Comparison of ENCODE assay signal across 1 cellular context in genomic region chr5:150700600-150701377, GRCh38.
TF ChIP-seq lines count a peak whose summit lies in the region.

Gene RBM22, minus strand, starts transcription at chr5:150701062. Its CDS starts 77 bp downstream, at chr5:150700985.

TF ChIP-seq in HepG2, 621 proteins besides CTCF, POLR2A, EP300 and RAD21 (continued from another document and continues in another):
- TF ChIP-seq ZBTB42 (CRISPR knock-in tag; IDR thresholded peaks at IDR 0.05) (no peak), SYNCRIP (IDR thresholded peaks at IDR 0.05; ENCODE audit: insufficient read depth, low read depth, low read length) (no peak), MXD3 (CRISPR knock-in tag; IDR thresholded peaks at IDR 0.05) (peak; percentile 74; the same call in 1 of the 2 replicates), ZSCAN9 (CRISPR knock-in tag; IDR thresholded peaks at IDR 0.05; ENCODE audit: borderline replicate concordance) (peak; percentile 71; the same call in 1 of the 2 replicates), ZSCAN22 (CRISPR knock-in tag; IDR thresholded peaks at IDR 0.05) (no peak), RFX1 (IDR thresholded peaks at IDR 0.05) (no peak), KIAA2018 (CRISPR knock-in tag; IDR thresholded peaks at IDR 0.05; ENCODE audit: borderline replicate concordance) (no peak), SMAD9 (CRISPR knock-in tag; IDR thresholded peaks at IDR 0.05) (peak; percentile 80; the same call in 1 of the 2 replicates), ARID5B (CRISPR knock-in tag; IDR thresholded peaks at IDR 0.05) (0 out of 2 replicates have a peak, but pooled peaks have one; percentile 42), MAF1 (CRISPR knock-in tag; IDR thresholded peaks at IDR 0.05; ENCODE audit: borderline replicate concordance) (0 out of 2 replicates have a peak, but pooled peaks have one; percentile 38), PITX1 (CRISPR knock-in tag; IDR thresholded peaks at IDR 0.05) (peak; percentile 77), HOXA3 (CRISPR knock-in tag; IDR thresholded peaks at IDR 0.05) (peak; percentile 92), AGO2 (optimal IDR thresholded peaks at IDR 0.05; ENCODE audit: low read depth, low read length) (peak; percentile 67), FOXM1 (CRISPR knock-in tag; IDR thresholded peaks at IDR 0.05) (no peak), ATF7-NPFF (CRISPR knock-in tag; IDR thresholded peaks at IDR 0.05; ENCODE audit: low read depth) (0 out of 2 replicates have a peak, but pooled peaks have one; percentile 54), BRF2 (CRISPR knock-in tag; IDR thresholded peaks at IDR 0.05) (peak; percentile 66), TFDP1 (CRISPR knock-in tag; IDR thresholded peaks at IDR 0.05; ENCODE audit: borderline replicate concordance) (peak; percentile 27; the same call in 1 of the 2 replicates), TBL1XR1 (IDR thresholded peaks at IDR 0.05; ENCODE audit: borderline replicate concordance, low read length, partially characterized antibody) (no peak), ZBTB21 (CRISPR knock-in tag; IDR thresholded peaks at IDR 0.05) (peak; percentile 79; the same call in 1 of the 2 replicates), ZGPAT (CRISPR knock-in tag; IDR thresholded peaks at IDR 0.05) (peak; percentile 90), ZNF687 (CRISPR knock-in tag; IDR thresholded peaks at IDR 0.05) (peak; percentile 91), ZNF547 (CRISPR knock-in tag; IDR thresholded peaks at IDR 0.05) (peak; percentile 84; the same call in 1 of the 2 replicates), ZNF720 (CRISPR knock-in tag; IDR thresholded peaks at IDR 0.05) (no peak), MAFK (conservative IDR thresholded peaks at IDR 0.05 in 1 of 2, IDR thresholded peaks at IDR 0.05 in 1 of 2; ENCODE audit: low read length in 2 of 2) (no peak), GFI1 (CRISPR knock-in tag; IDR thresholded peaks at IDR 0.05; ENCODE audit: borderline replicate concordance) (0 out of 2 replicates have a peak, but pooled peaks have one; percentile 14), REST (IDR thresholded peaks at IDR 0.05; ENCODE audit: borderline replicate concordance in 1 of 2, low read depth in 1 of 2, low read length in 2 of 2) (peak in 1 of 2 experiments; percentile 40; a peak in 1 of 4 replicates)
